18 cellular contexts compared by ENCODE assay signal in the genomic region with DNA sequence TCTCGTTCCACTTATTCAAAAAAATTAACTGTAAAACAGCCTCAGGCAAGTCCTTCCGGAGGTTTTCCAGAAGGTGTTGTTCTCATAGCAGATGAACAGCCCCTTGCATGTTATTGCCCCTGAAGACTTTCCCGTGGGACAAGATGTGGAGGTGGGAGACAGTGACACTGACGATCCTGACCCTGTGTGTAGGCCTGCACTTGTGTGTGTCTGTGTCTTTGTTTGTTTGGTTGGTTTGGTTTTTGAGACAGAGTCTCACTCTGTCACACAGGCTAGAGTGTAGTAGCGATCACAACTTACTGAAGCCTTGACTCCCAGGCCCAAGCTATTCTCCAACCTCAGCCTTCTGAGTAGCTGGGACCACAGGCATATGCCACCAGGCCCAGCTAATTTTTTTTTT. TPM values are rescaled to one million over a fixed set of nuclear protein-coding genes. Genes with fewer than 3 reads are reported as not detected.
DNase-seq lines count a peak whose midpoint lies in the region; ATAC-seq, FAIRE-seq and TF ChIP-seq lines count a peak whose summit lies in the region.
"Had no signal": no experiment of that assay in that cellular context is flagged by ENCODE, and none has a peak within 500 bp of the region (broad histone marks: within the 10 kb centered on the region; RNA-seq: fewer than 3 reads in every experiment).

No MANE protein-coding gene starts in this region.

- H3K9me1 ChIP-seq in K562 (ENCODE audit: control insufficient read depth, insufficient read depth, low read length): no peaks in the 10 kb centered on the region

- no peak overlapping the region for H3K4me2 ChIP-seq in K562 (ENCODE audit: insufficient read depth, low read length)
- H3K4me2 ChIP-seq: A549 had no signal

- H3K4me3 ChIP-seq in K562 (no peak overlapping the region), upper lobe of right lung (no peak overlapping the region)
- H3K4me3 ChIP-seq in CD8-positive, alpha-beta T cell (ENCODE audit: low read depth, low read length): no peak overlapping the region
- H3K4me3 ChIP-seq: A549 had no signal

- FAIRE-seq in K562 (lab: Jason Lieb, UNC) (no peak), urothelium cell line (lab: Jason Lieb, UNC) (no peak)
- FAIRE-seq: A549 had no signal

- no peak for ATAC-seq in K562
- no peak for ATAC-seq in upper lobe of right lung
- no peak for ATAC-seq in CD8-positive, alpha-beta T cell
- ATAC-seq: A549, HCT116 had no signal

- H3K9me3 Mint-ChIP-seq in CD8-positive, alpha-beta T cell: no peaks in the 10 kb centered on the region
- H3K9me3 Mint-ChIP-seq: CD4-positive, alpha-beta memory T cell had no signal

- no peaks in the 10 kb centered on the region; the same call in 1 of the 2 replicates for H4K20me1 ChIP-seq in K562 (replicated peaks; ENCODE audit: control insufficient read depth, insufficient read depth, low read length)

- H3K36me3 Mint-ChIP-seq in CD8-positive, alpha-beta T cell: no peaks in the 10 kb centered on the region
- H3K36me3 Mint-ChIP-seq: CD4-positive, alpha-beta memory T cell had no signal

- POLR2A ChIA-PET in K562 (lab: Yijun Ruan, JAX): interaction anchor here (1.2 kb wide), 1 partner anchor 18 kb away, joined by 4 read pairs; no protein-coding TSS in a partner anchor
- POLR2A ChIA-PET in CD8-positive, alpha-beta T cell (lab: Charles Lee): no interaction called here

- intact Hi-C loops in K562 (cut with micrococcal nuclease): no loop called here
- intact Hi-C loops in upper lobe of right lung (cut with DNase I): no loop called here
- intact Hi-C loops in CD8-positive, alpha-beta T cell (cut with DNase I, micrococcal nuclease): no loop called here

- TF ChIP-seq POLR2A in K562 (conservative IDR thresholded peaks at IDR 0.05): no peak

- BruUV-seq in K562 (replicated peaks; lab: Mats Ljungman, UMichigan): no TSS peak

- DNase-seq in activated CD8-positive, alpha-beta memory T cell treated with anti-CD3 and anti-CD28 coated beads, Interleukin-2, amount 50 U/mL, for 48 hours: peak; percentile 20
- no peak for DNase-seq in activated CD8-positive, alpha-beta memory T cell treated with anti-CD3 and anti-CD28 coated beads, Interleukin-2, amount 50 U/mL, for 4 hours
- DNase-seq in K562 (ENCODE audit: extremely low read depth in 1 of 4, low spot score in 3 of 4) (no peak), mesenteric fat pad (ENCODE audit: low spot score) (peak; percentile 30), upper lobe of right lung (peak; percentile 7), urothelium cell line (ENCODE audit: low spot score) (no peak)
- no peak for DNase-seq in CD8-positive, alpha-beta T cell
- DNase-seq: AML-193; Calu3; CD4-positive, alpha-beta memory T cell; DMS79 treated with DMSO at 0.1 percent for 48 hours; GF-D8; GOT3 had no signal

- H3K4me3 Mint-ChIP-seq in CD8-positive, alpha-beta T cell: no peak overlapping the region
- H3K4me3 Mint-ChIP-seq: CD4-positive, alpha-beta memory T cell had no signal

- no peak for TF ChIP-seq CTCF in K562 (IDR thresholded peaks at IDR 0.05 in 2 of 3, conservative IDR thresholded peaks at IDR 0.05 in 1 of 3; ENCODE audit: insufficient read depth in 2 of 3, low read depth in 1 of 3, low read length in 3 of 3)
- TF ChIP-seq CTCF in upper lobe of right lung (IDR thresholded peaks at IDR 0.05): no peak
- no peak for TF ChIP-seq CTCF in CD8-positive, alpha-beta T cell (IDR thresholded peaks at IDR 0.05)

- 29% methylated on average over 5 of the region's 5 CpGs for WGBS in K562 (ENCODE audit: insufficient coverage, low coverage, missing lambda C conversion rate)

- H3K4me1 Mint-ChIP-seq in CD8-positive, alpha-beta T cell (ENCODE audit: low read depth): no peaks in the 10 kb centered on the region

- H3K27ac ChIP-seq in K562 (ENCODE audit: extremely low read depth, low read depth, low read length) (no peak overlapping the region), upper lobe of right lung (no peak overlapping the region)
- no peak overlapping the region for H3K27ac ChIP-seq in CD8-positive, alpha-beta T cell (ENCODE audit: low read depth, low read length)
- H3K27ac ChIP-seq: 22Rv1, A549, C4-2B had no signal

- H3K27me3 Mint-ChIP-seq in CD8-positive, alpha-beta T cell (ENCODE audit: low read depth): peaks cover 2% of the 10 kb centered on the region

- H3K27me3 ChIP-seq in K562 (ENCODE audit: control insufficient read depth in 2 of 2, insufficient read depth in 2 of 2, low read length in 2 of 2) (peaks cover 0 to 17% of the 10 kb centered on the region in 2 experiments; a peak in 2 of 5 replicates), upper lobe of right lung (no peaks in the 10 kb centered on the region)
- H3K27me3 ChIP-seq in CD8-positive, alpha-beta T cell (ENCODE audit: insufficient read depth, low read length): no peaks in the 10 kb centered on the region

- H3K79me2 ChIP-seq in K562 (ENCODE audit: control insufficient read depth, insufficient read depth, low read length): no peaks in the 10 kb centered on the region

- H3K4me1 ChIP-seq in K562 (replicated peaks in 1 of 2; ENCODE audit: control insufficient read depth in 2 of 2, insufficient read depth in 2 of 2, low read length in 2 of 2): peaks cover 0 to 2% of the 10 kb centered on the region in 2 experiments; a peak in 1 of 5 replicates
- peaks cover 4% of the 10 kb centered on the region for H3K4me1 ChIP-seq in upper lobe of right lung
- peaks cover 5% of the 10 kb centered on the region for H3K4me1 ChIP-seq in CD8-positive, alpha-beta T cell (ENCODE audit: insufficient read depth, low read length)
- H3K4me1 ChIP-seq: A549 had no signal

- in situ Hi-C loops in K562 (cut with MboI): no loop called here

- no peak overlapping the region for H3K27ac Mint-ChIP-seq in CD8-positive, alpha-beta T cell
- H3K27ac Mint-ChIP-seq: CD4-positive, alpha-beta memory T cell had no signal

- TF ChIP-seq EP300 in K562 (IDR thresholded peaks at IDR 0.05; ENCODE audit: low read length): no peak

- TF ChIP-seq RAD21 in K562 (CRISPR knock-in tag; conservative IDR thresholded peaks at IDR 0.05 in 1 of 2, IDR thresholded peaks at IDR 0.05 in 1 of 2): no peak

- peak overlapping the region; percentile 61; the same call in 1 of the 2 replicates for H2AFZ ChIP-seq in K562 (ENCODE audit: low read depth, low read length)

- no peaks in the 10 kb centered on the region for H3K36me3 ChIP-seq in K562 (ENCODE audit: control insufficient read depth, insufficient read depth, low read length)
- no peaks in the 10 kb centered on the region for H3K36me3 ChIP-seq in upper lobe of right lung
- H3K36me3 ChIP-seq in CD8-positive, alpha-beta T cell (ENCODE audit: insufficient read depth, low read length): no peaks in the 10 kb centered on the region

- H3K9me3 ChIP-seq in K562 (replicated peaks; ENCODE audit: control insufficient read depth, insufficient read depth, low read depth, low read length): no peaks in the 10 kb centered on the region
- H3K9me3 ChIP-seq in upper lobe of right lung: no peaks in the 10 kb centered on the region
- H3K9me3 ChIP-seq in CD8-positive, alpha-beta T cell (ENCODE audit: low read length): no peaks in the 10 kb centered on the region
- H3K9me3 ChIP-seq: A549 had no signal

- H3K9ac ChIP-seq in K562 (ENCODE audit: insufficient read depth in 1 of 2, low read depth in 2 of 2, low read length in 2 of 2): peak overlapping the region in 1 of 2 experiments; percentile 35; a peak in 1 of 4 replicates

- CTCF ChIA-PET in K562 (lab: Yijun Ruan, JAX; ENCODE audit: low intra/inter-chr PET ratio): interaction anchor here (0.6 kb wide), 1 partner anchor 153 kb away, joined by 3 read pairs; no protein-coding TSS in a partner anchor
- CTCF ChIA-PET in CD8-positive, alpha-beta T cell (lab: Charles Lee): interaction anchor here (1.1 to 12.4 kb wide), 2 partner anchors 68 to 80 kb away, joined by 3 to 582 read pairs; no protein-coding TSS in a partner anchor

RNA-seq across cellular contexts. Expression of a gene that starts 12.6 kb away (rescaled TPM):
- not detected in 2 replicates for total RNA-seq in K562 (2011; cell fraction: chromatin; rRNA removed; ENCODE audit: low replicate concordance)
- total RNA-seq in K562 (2011; cell fraction: nucleolus; rRNA removed): not detected in 2 replicates
- not detected in 2 replicates for total RNA-seq in K562 (2011; cell fraction: nucleoplasm; rRNA removed)
- not detected in 2 replicates for total RNA-seq in K562 (2014; rRNA removed)
- total RNA-seq in K562 (2014; rRNA removed; fragmentation: Illumina TruSeq; extraction: Trizol): not detected in 2 replicates
- not detected in 2 replicates for total RNA-seq in K562 (2015; rRNA removed; fragmentation: Illumina TruSeq; extraction: Trizol)
- not detected in 2 replicates for total RNA-seq in K562 (2021)
- not detected in 2 replicates for polyA plus RNA-seq in K562 (2011; rRNA removed)
- polyA plus RNA-seq in K562 (2011; cell fraction: cytosol; rRNA removed): not detected in 2 replicates
- polyA plus RNA-seq in K562 (2011; cell fraction: nucleus; rRNA removed): 0.09 TPM in 1 of 2 replicates, not detected in the other
- not detected in 2 replicates for polyA plus RNA-seq in K562 (2012)
- polyA plus RNA-seq in K562 (2014; fragmentation: Illumina TruSeq; extraction: Trizol): not detected in 2 replicates
- polyA plus RNA-seq in K562 (2014; fragmentation: Nextera tagmentation; extraction: Ambion mirVana): not detected
- polyA plus RNA-seq in K562 (2014; rRNA removed): not detected in 2 replicates
- not detected in 2 replicates for polyA minus RNA-seq in K562 (2011; rRNA and poly(A)+ RNA removed)
- not detected in 2 replicates for polyA minus RNA-seq in K562 (2011; cell fraction: cytosol; rRNA and poly(A)+ RNA removed)
- polyA minus RNA-seq in K562 (2011; cell fraction: nucleus; rRNA and poly(A)+ RNA removed): not detected in 2 replicates
- total RNA-seq in mesenteric fat pad: not detected
- total RNA-seq in upper lobe of right lung: not detected
- total RNA-seq in CD8-positive, alpha-beta T cell: not detected
- total RNA-seq: Calu3; CD4-positive, alpha-beta memory T cell had no signal
- polyA plus RNA-seq: A549; BJ; CD4-positive, alpha-beta memory T cell had no signal

RNA-seq across cellular contexts. Expression of a gene that starts 41.5 kb away (rescaled TPM):
- total RNA-seq in K562 (2011; cell fraction: chromatin; rRNA removed; ENCODE audit: low replicate concordance): 48.2 and 93.0 TPM in 2 replicates
- 39.5 and 40.2 TPM in 2 replicates for total RNA-seq in K562 (2011; cell fraction: nucleolus; rRNA removed)
- 36.0 and 45.0 TPM in 2 replicates for total RNA-seq in K562 (2011; cell fraction: nucleoplasm; rRNA removed)
- 10.2 and 11.1 TPM in 2 replicates for total RNA-seq in K562 (2014; rRNA removed)
- 6.7 and 7.0 TPM in 2 replicates for total RNA-seq in K562 (2014; rRNA removed; fragmentation: Illumina TruSeq; extraction: Trizol)
- 10.3 and 13.0 TPM in 2 replicates for total RNA-seq in K562 (2015; rRNA removed; fragmentation: Illumina TruSeq; extraction: Trizol)
- 13.2 and 15.5 TPM in 2 replicates for total RNA-seq in K562 (2021)
- polyA plus RNA-seq in K562 (2011; rRNA removed): 7.2 and 12.1 TPM in 2 replicates
- 5.2 and 8.3 TPM in 2 replicates for polyA plus RNA-seq in K562 (2011; cell fraction: cytosol; rRNA removed)
- 49.1 and 62.1 TPM in 2 replicates for polyA plus RNA-seq in K562 (2011; cell fraction: nucleus; rRNA removed)
- polyA plus RNA-seq in K562 (2012): 9.2 and 16.7 TPM in 2 replicates
- polyA plus RNA-seq in K562 (2014; fragmentation: Illumina TruSeq; extraction: Trizol): 9.6 TPM in 2 replicates
- under 1 TPM; 0.14 to 0.48 TPM for polyA plus RNA-seq in K562 (2014; fragmentation: Nextera tagmentation; extraction: Ambion mirVana)
- 8.2 and 9.0 TPM in 2 replicates for polyA plus RNA-seq in K562 (2014; rRNA removed)
- 10.2 and 12.3 TPM in 2 replicates for polyA minus RNA-seq in K562 (2011; rRNA and poly(A)+ RNA removed)
- polyA minus RNA-seq in K562 (2011; cell fraction: cytosol; rRNA and poly(A)+ RNA removed): 8.0 and 11.0 TPM in 2 replicates
- polyA minus RNA-seq in K562 (2011; cell fraction: nucleus; rRNA and poly(A)+ RNA removed): 25.3 and 34.3 TPM in 2 replicates
- 37.7 TPM for total RNA-seq in mesenteric fat pad
- 41.1 TPM for total RNA-seq in upper lobe of right lung
- total RNA-seq in CD8-positive, alpha-beta T cell: 1 to 10 TPM; 5.9 to 6.1 TPM

RNA-seq across cellular contexts. Expression of a gene that starts 51.2 kb away (rescaled TPM):
- 21.7 and 44.9 TPM in 2 replicates for total RNA-seq in K562 (2011; cell fraction: chromatin; rRNA removed; ENCODE audit: low replicate concordance)
- 14.7 and 15.8 TPM in 2 replicates for total RNA-seq in K562 (2011; cell fraction: nucleolus; rRNA removed)
- 33.9 and 53.1 TPM in 2 replicates for total RNA-seq in K562 (2011; cell fraction: nucleoplasm; rRNA removed)
- total RNA-seq in K562 (2014; rRNA removed): 6.4 and 8.4 TPM in 2 replicates
- total RNA-seq in K562 (2014; rRNA removed; fragmentation: Illumina TruSeq; extraction: Trizol): 10.7 and 11.4 TPM in 2 replicates
- 10.4 and 11.2 TPM in 2 replicates for total RNA-seq in K562 (2015; rRNA removed; fragmentation: Illumina TruSeq; extraction: Trizol)
- 13.9 and 16.0 TPM in 2 replicates for total RNA-seq in K562 (2021)
- polyA plus RNA-seq in K562 (2011; rRNA removed): 7.7 and 9.0 TPM in 2 replicates
- polyA plus RNA-seq in K562 (2011; cell fraction: cytosol; rRNA removed): 5.0 and 6.0 TPM in 2 replicates
- polyA plus RNA-seq in K562 (2011; cell fraction: nucleus; rRNA removed): 8.2 and 8.4 TPM in 2 replicates
- 6.9 and 8.4 TPM in 2 replicates for polyA plus RNA-seq in K562 (2012)
- polyA plus RNA-seq in K562 (2014; fragmentation: Illumina TruSeq; extraction: Trizol): 8.2 and 9.1 TPM in 2 replicates
- polyA plus RNA-seq in K562 (2014; fragmentation: Nextera tagmentation; extraction: Ambion mirVana): 1 to 10 TPM; 3.1 to 5.4 TPM
- polyA plus RNA-seq in K562 (2014; rRNA removed): 7.2 TPM in 2 replicates
- 25.5 and 30.0 TPM in 2 replicates for polyA minus RNA-seq in K562 (2011; rRNA and poly(A)+ RNA removed)
- 8.7 and 10.9 TPM in 2 replicates for polyA minus RNA-seq in K562 (2011; cell fraction: cytosol; rRNA and poly(A)+ RNA removed)
- 13.2 and 23.4 TPM in 2 replicates for polyA minus RNA-seq in K562 (2011; cell fraction: nucleus; rRNA and poly(A)+ RNA removed)
- 37.2 TPM for total RNA-seq in mesenteric fat pad
- total RNA-seq in upper lobe of right lung: 39.2 TPM
- total RNA-seq in CD8-positive, alpha-beta T cell: 10 to 100 TPM; 88.9 to 94.0 TPM

Comparison
In these comparisons a context has a peak if more than half of its experiments do, and no peak if none do; other contexts are left out.
1. DNase-seq: peak in activated CD8-positive, alpha-beta memory T cell treated with anti-CD3 and anti-CD28 coated beads, Interleukin-2, amount 50 U/mL, for 48 hours (single experiment), mesenteric fat pad (single experiment) and upper lobe of right lung (single experiment); none in activated CD8-positive, alpha-beta memory T cell treated with anti-CD3 and anti-CD28 coated beads, Interleukin-2, amount 50 U/mL, for 4 hours (single experiment), K562 (0 of 4), CD8-positive, alpha-beta T cell (0 of 7) and urothelium cell line (single experiment).